In genomic region chr6:116550796-116551195, GRCh38 we compare ENCODE assay signal across 1 cellular context.
TF ChIP-seq lines count a peak whose summit lies in the region.

No MANE protein-coding gene starts in this region.

TF ChIP-seq in HepG2, 621 proteins besides CTCF, POLR2A, EP300 and RAD21 (continued from another document and continues in another):
- TF ChIP-seq ZNF292 (CRISPR knock-in tag; IDR thresholded peaks at IDR 0.05; ENCODE audit: borderline replicate concordance, low read depth), result peak; percentile 69; the same call in 1 of the 2 replicates
- TF ChIP-seq ATF4 (CRISPR knock-in tag; IDR thresholded peaks at IDR 0.05), result no peak
- TF ChIP-seq ZNF558 (CRISPR knock-in tag; IDR thresholded peaks at IDR 0.05; ENCODE audit: borderline replicate concordance), result no peak
- no peak for TF ChIP-seq EEA1 (CRISPR knock-in tag; IDR thresholded peaks at IDR 0.05; ENCODE audit: borderline replicate concordance)
- TF ChIP-seq U2AF1 (optimal IDR thresholded peaks at IDR 0.05; ENCODE audit: low read depth, low read length), result no peak
- TF ChIP-seq HNF1B (CRISPR knock-in tag; IDR thresholded peaks at IDR 0.05), result 0 out of 2 replicates have a peak, but pooled peaks have one; percentile 21
- no peak for TF ChIP-seq MTA1 (CRISPR knock-in tag; IDR thresholded peaks at IDR 0.05; ENCODE audit: borderline replicate concordance)
- no peak for TF ChIP-seq ZBTB8A (CRISPR knock-in tag; IDR thresholded peaks at IDR 0.05; ENCODE audit: borderline replicate concordance, low read depth)
- TF ChIP-seq PHF21A (CRISPR knock-in tag; IDR thresholded peaks at IDR 0.05), result peak; percentile 76
- no peak for TF ChIP-seq ZNF850 (CRISPR knock-in tag; conservative IDR thresholded peaks at IDR 0.05)
- no peak for TF ChIP-seq PAWR (CRISPR knock-in tag; IDR thresholded peaks at IDR 0.05; ENCODE audit: borderline replicate concordance)
- TF ChIP-seq JDP2 (CRISPR knock-in tag; IDR thresholded peaks at IDR 0.05; ENCODE audit: borderline replicate concordance), result no peak
- TF ChIP-seq GMEB2 (CRISPR knock-in tag; IDR thresholded peaks at IDR 0.05; ENCODE audit: low read depth), result no peak
- TF ChIP-seq IRF9 (CRISPR knock-in tag; IDR thresholded peaks at IDR 0.05; ENCODE audit: borderline replicate concordance), result no peak
- no peak for TF ChIP-seq POLR2AphosphoS2 (IDR thresholded peaks at IDR 0.05; ENCODE audit: low read depth, low read length)
- no peak for TF ChIP-seq ZNF24 (IDR thresholded peaks at IDR 0.05)
- TF ChIP-seq BRD4 (CRISPR knock-in tag; IDR thresholded peaks at IDR 0.05), result no peak
- TF ChIP-seq ZNF747 (CRISPR knock-in tag; IDR thresholded peaks at IDR 0.05; ENCODE audit: borderline replicate concordance), result no peak
- TF ChIP-seq BHLHE40 (IDR thresholded peaks at IDR 0.05; ENCODE audit: low read length), result no peak
- no peak for TF ChIP-seq JUN (CRISPR knock-in tag; IDR thresholded peaks at IDR 0.05)
- TF ChIP-seq FOXJ3 (CRISPR knock-in tag; IDR thresholded peaks at IDR 0.05; ENCODE audit: borderline replicate concordance), result peak; percentile 50; the same call in 1 of the 2 replicates
- TF ChIP-seq SETDB1 (CRISPR knock-in tag; IDR thresholded peaks at IDR 0.05; ENCODE audit: borderline replicate concordance), result no peak
- TF ChIP-seq SOX13 (IDR thresholded peaks at IDR 0.05), result no peak
- peak in 1 of 2 experiments; percentile 79; a peak in 2 of 4 replicates for TF ChIP-seq SOX13 (CRISPR knock-in tag; conservative IDR thresholded peaks at IDR 0.05 in 1 of 2, IDR thresholded peaks at IDR 0.05 in 1 of 2)
- no peak for TF ChIP-seq PBX3 (CRISPR knock-in tag; IDR thresholded peaks at IDR 0.05; ENCODE audit: borderline replicate concordance)
- TF ChIP-seq E2F5 (CRISPR knock-in tag; conservative IDR thresholded peaks at IDR 0.05), result no peak
- peak; percentile 90 for TF ChIP-seq POGZ (CRISPR knock-in tag; IDR thresholded peaks at IDR 0.05)
- no peak for TF ChIP-seq CC2D1A (CRISPR knock-in tag; IDR thresholded peaks at IDR 0.05)
- no peak for TF ChIP-seq ZNF792 (CRISPR knock-in tag; IDR thresholded peaks at IDR 0.05)
- no peak for TF ChIP-seq ZBTB26 (CRISPR knock-in tag; IDR thresholded peaks at IDR 0.05; ENCODE audit: borderline replicate concordance)
- no peak for TF ChIP-seq ZNF644 (CRISPR knock-in tag; IDR thresholded peaks at IDR 0.05; ENCODE audit: low read depth)
- TF ChIP-seq ZNF446 (CRISPR knock-in tag; IDR thresholded peaks at IDR 0.05), result no peak
- TF ChIP-seq HMGXB3 (CRISPR knock-in tag; IDR thresholded peaks at IDR 0.05; ENCODE audit: borderline replicate concordance), result 0 out of 2 replicates have a peak, but pooled peaks have one; percentile 20
- no peak for TF ChIP-seq CEBPB (IDR thresholded peaks at IDR 0.05; ENCODE audit: borderline replicate concordance, low read depth, low read length)
- no peak for TF ChIP-seq ZNF629 (CRISPR knock-in tag; conservative IDR thresholded peaks at IDR 0.05)
- TF ChIP-seq ZC3H4 (CRISPR knock-in tag; IDR thresholded peaks at IDR 0.05; ENCODE audit: borderline replicate concordance), result no peak
- no peak for TF ChIP-seq ZBTB14 (CRISPR knock-in tag; IDR thresholded peaks at IDR 0.05)
- no peak for TF ChIP-seq ZBTB1 (CRISPR knock-in tag; IDR thresholded peaks at IDR 0.05; ENCODE audit: borderline replicate concordance)
- TF ChIP-seq GPBP1L1 (CRISPR knock-in tag; IDR thresholded peaks at IDR 0.05), result no peak
- no peak for TF ChIP-seq ZMYM2 (CRISPR knock-in tag; IDR thresholded peaks at IDR 0.05)
- TF ChIP-seq U2AF2 (IDR thresholded peaks at IDR 0.05; ENCODE audit: low read depth, low read length), result no peak
- TF ChIP-seq CSRNP1 (CRISPR knock-in tag; IDR thresholded peaks at IDR 0.05), result no peak
- no peak for TF ChIP-seq ZNF274 (CRISPR knock-in tag; IDR thresholded peaks at IDR 0.05)
- TF ChIP-seq NR3C1 (CRISPR knock-in tag; IDR thresholded peaks at IDR 0.05), result no peak
- TF ChIP-seq ZFP36L1 (CRISPR knock-in tag; IDR thresholded peaks at IDR 0.05), result no peak
- no peak for TF ChIP-seq CREB1 (IDR thresholded peaks at IDR 0.05)
- peak; percentile 44; the same call in 1 of the 2 replicates for TF ChIP-seq CREB1 (CRISPR knock-in tag; IDR thresholded peaks at IDR 0.05)
- no peak for TF ChIP-seq ZNF552 (CRISPR knock-in tag; IDR thresholded peaks at IDR 0.05; ENCODE audit: borderline replicate concordance)
- TF ChIP-seq ZMYM3 (CRISPR knock-in tag; IDR thresholded peaks at IDR 0.05), result no peak
